8 cellular contexts compared by ENCODE assay signal in the genomic region with DNA sequence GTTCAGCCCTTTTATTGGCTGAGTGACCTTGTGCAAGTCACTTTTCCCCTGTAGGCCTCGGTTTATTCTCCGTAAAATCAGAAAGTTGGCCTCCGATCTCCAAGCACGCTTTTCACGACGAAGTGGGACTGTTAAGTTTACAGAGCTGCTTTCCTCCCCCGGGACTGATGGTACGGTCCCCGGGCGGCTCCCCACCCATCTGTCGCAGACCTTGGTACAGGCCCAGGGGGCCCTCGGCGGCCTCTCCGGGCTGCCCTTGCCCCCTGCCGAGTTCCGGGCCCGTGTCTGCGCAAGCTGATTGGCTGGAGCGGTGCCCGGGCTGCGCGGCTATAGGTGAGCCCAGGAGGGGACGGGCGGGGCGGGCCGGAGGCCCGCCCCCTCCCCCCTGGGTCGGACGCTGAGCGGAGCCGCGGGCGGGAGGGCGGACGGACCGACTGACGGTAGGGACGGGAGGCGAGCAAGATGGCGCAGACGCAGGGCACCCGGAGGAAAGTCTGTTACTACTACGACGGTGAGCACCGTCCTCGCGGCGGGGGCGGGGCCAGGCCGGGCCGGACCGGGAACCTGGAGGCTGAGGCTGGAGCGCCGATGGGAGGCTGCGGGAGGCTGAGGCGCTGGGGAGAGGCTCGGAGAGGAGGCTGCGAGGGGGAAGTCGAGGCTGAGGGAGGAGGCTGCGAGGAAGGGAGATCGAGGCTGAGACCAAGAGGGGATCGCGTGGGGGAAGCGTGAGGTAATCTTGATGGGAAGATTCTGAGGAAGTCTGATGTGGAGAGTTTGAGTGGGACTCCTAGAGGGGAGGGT. TPM values are rescaled to one million over a fixed set of nuclear protein-coding genes. Genes with fewer than 3 reads are reported as not detected.
DNase-seq lines count a peak whose midpoint lies in the region; ATAC-seq and TF ChIP-seq lines count a peak whose summit lies in the region.

A gene (plus strand): TSS at position 376 of the 801 bp plus-strand sequence. CDS start 87 bp downstream, at position 463.

- H2AFZ ChIP-seq in KMS-11 (ENCODE audit: low read depth): peak within 1 kb of the TSS; percentile 89

- no peaks in the 10 kb centered on the region for H4K20me1 ChIP-seq in KMS-11 (ENCODE audit: insufficient read depth)

- H3K4me1 ChIP-seq in KMS-11 (ENCODE audit: low read depth, poor library complexity, severe bottlenecking) (peaks cover 30% of the 10 kb centered on the region), Panc1 (ENCODE audit: control insufficient read depth, insufficient read depth, low read length) (peaks cover 10% of the 10 kb centered on the region; the same call in 1 of the 2 replicates), muscle layer of colon (ENCODE audit: insufficient read depth, low read length) (peaks cover 5% of the 10 kb centered on the region)

- peak within 1 kb of the TSS; percentile 78 for H3K4me2 ChIP-seq in KMS-11

- no peaks in the 10 kb centered on the region for H3K9me3 Mint-ChIP-seq in activated T-cell treated with anti-CD3 and anti-CD28 coated beads, Interleukin-2, amount 50 U/mL, for 4 hours

- H3K4me3 ChIP-seq in KMS-11 (IDR thresholded peaks at IDR 0.05; ENCODE audit: insufficient read depth, low read depth, low read length) (no peak within 1 kb of the TSS), Panc1 (ENCODE audit: low read depth in 2 of 2, low read length in 2 of 2) (peak within 1 kb of the TSS; percentile 83 to 89), muscle layer of colon (ENCODE audit: low read depth in 1 of 2, low read length in 2 of 2) (peak within 1 kb of the TSS; percentile 77 to 79)

- DNase-seq in DMS79 (lab: John Stamatoyannopoulos, UW) (peak; percentile 90), Panc1 (ENCODE audit: low read depth, low spot score) (peak; percentile 80)
- DNase-seq in activated T-cell treated with anti-CD3 and anti-CD28 coated beads, Interleukin-2, amount 50 U/mL, for 4 hours: peak; percentile 95
- peak; percentile 92 to 93 for DNase-seq in stimulated activated CD8-positive, alpha-beta memory T cell treated with anti-CD3 and anti-CD28 coated beads, Interleukin-7, amount 100 ng/mL, for 1 hour (ENCODE audit: low read depth in 2 of 2)

- H3K79me2 ChIP-seq in KMS-11 (ENCODE audit: insufficient read depth, low read depth): peaks cover 49% of the 10 kb centered on the region

- peaks cover 13% of the 10 kb centered on the region for H3K36me3 Mint-ChIP-seq in activated T-cell treated with anti-CD3 and anti-CD28 coated beads, Interleukin-2, amount 50 U/mL, for 4 hours (ENCODE audit: insufficient read depth)

- H3K9ac ChIP-seq in KMS-11 (peak within 1 kb of the TSS; percentile 66), muscle layer of colon (ENCODE audit: low read length) (peak within 1 kb of the TSS; percentile 74)

- BruUV-seq in Panc1 (replicated peaks; lab: Mats Ljungman, UMichigan): no TSS peak

- CTCF ChIA-PET in Panc1 (lab: Charles Lee): interaction anchor here (0.8 kb wide), 1 partner anchor 61 kb away, joined by 4 read pairs; no protein-coding TSS in a partner anchor

- no peaks in the 10 kb centered on the region for H3K27me3 ChIP-seq in KMS-11 (ENCODE audit: insufficient read depth, low read depth)
- no peaks in the 10 kb centered on the region for H3K27me3 ChIP-seq in Panc1 (ENCODE audit: control insufficient read depth, insufficient read depth, low read length)
- no peaks in the 10 kb centered on the region for H3K27me3 ChIP-seq in muscle layer of colon (ENCODE audit: control insufficient read depth in 1 of 2, insufficient read depth in 2 of 2, low read length in 2 of 2)

- ATAC-seq in GM21737 (IDR thresholded peaks at IDR 0.05; ENCODE audit: unreplicated experiment) (peak; percentile 97), Panc1 (peak; percentile 99), esophagus mucosa (peak; percentile 97)
- ATAC-seq in activated T-cell treated with anti-CD3 and anti-CD28 coated beads, Interleukin-2, amount 50 U/mL, for 4 hours: peak; percentile 98

- H3K27ac ChIP-seq in KMS-11 (peak within 1 kb of the TSS; percentile 76), Panc1 (ENCODE audit: low read length) (peak within 1 kb of the TSS; percentile 99), muscle layer of colon (ENCODE audit: low read depth, low read length) (peak within 1 kb of the TSS; percentile 86)

- no peaks in the 10 kb centered on the region for H3K27me3 Mint-ChIP-seq in activated T-cell treated with anti-CD3 and anti-CD28 coated beads, Interleukin-2, amount 50 U/mL, for 4 hours (ENCODE audit: low read depth)

- H3K36me3 ChIP-seq in KMS-11 (ENCODE audit: insufficient read depth): no peaks in the 10 kb centered on the region
- H3K36me3 ChIP-seq in Panc1 (ENCODE audit: control insufficient read depth, insufficient read depth, low read length): peaks cover 3% of the 10 kb centered on the region; the same call in 1 of the 2 replicates
- H3K36me3 ChIP-seq in muscle layer of colon (ENCODE audit: insufficient read depth, low read length): no peaks in the 10 kb centered on the region

- no peaks in the 10 kb centered on the region for H3K9me3 ChIP-seq in Panc1 (ENCODE audit: control insufficient read depth, insufficient read depth, low read depth, low read length)
- no peaks in the 10 kb centered on the region for H3K9me3 ChIP-seq in muscle layer of colon (ENCODE audit: low read length)

- TF ChIP-seq CTCF in KMS-11 (conservative IDR thresholded peaks at IDR 0.05; ENCODE audit: low read depth, low read length) (no peak), Panc1 (IDR thresholded peaks at IDR 0.05) (no peak)

- in situ Hi-C loops in Panc1 (cut with HindIII; ENCODE audit: low pct_unique_long_range_greater_than_20kb, low sequenced_read_pairs): no loop called here

- H3K4me3 Mint-ChIP-seq in activated T-cell treated with anti-CD3 and anti-CD28 coated beads, Interleukin-2, amount 50 U/mL, for 4 hours: peak within 1 kb of the TSS; percentile 96

- H3K4me1 Mint-ChIP-seq in activated T-cell treated with anti-CD3 and anti-CD28 coated beads, Interleukin-2, amount 50 U/mL, for 4 hours (ENCODE audit: low read depth): peaks cover 49% of the 10 kb centered on the region

- POLR2A ChIA-PET in Panc1 (lab: Charles Lee): interaction anchor here (0.5 to 0.7 kb wide), 5 partner anchors 9 to 164 kb away, joined by 3 to 9 read pairs (median 4); no protein-coding TSS in a partner anchor

- intact Hi-C loops in Panc1 (cut with micrococcal nuclease; ENCODE audit: unreplicated experiment): no loop called here

RNA-seq across cellular contexts. Expression of the gene that starts here (rescaled TPM):
- total RNA-seq in Panc1 (2021; ENCODE audit: unreplicated experiment) (256 TPM), esophagus mucosa (108 TPM)
- polyA plus RNA-seq in Panc1 (2012; ENCODE audit: insufficient read length): 290 TPM
- 100 to 1,000 TPM; 168 to 177 (median 173) TPM for total RNA-seq in activated T-cell treated with anti-CD3 and anti-CD28 coated beads, Interleukin-2, amount 50 U/mL, for 4 hours
